In genomic region chr6:159654483-159655098, GRCh38 we compare ENCODE assay signal across 10 cellular contexts. TPM values are rescaled to one million over a fixed set of nuclear protein-coding genes. Genes with fewer than 3 reads are reported as not detected.
DNase-seq lines count a peak whose midpoint lies in the region; ATAC-seq and TF ChIP-seq lines count a peak whose summit lies in the region.
"Had no signal": no experiment of that assay in that cellular context is flagged by ENCODE, and none has a peak within 500 bp of the region (broad histone marks: within the 10 kb centered on the region; RNA-seq: fewer than 3 reads in every experiment).

No MANE protein-coding gene starts in this region.

- no peaks in the 10 kb centered on the region for H4K20me1 ChIP-seq in DND-41 (ENCODE audit: insufficient read depth, low read length)

- no peak for DNase-seq in DND-41
- peak; percentile 50 for DNase-seq in KG1 (lab: John Stamatoyannopoulos, UW)
- DNase-seq in OCI-M1 (lab: John Stamatoyannopoulos, UW) = peak; percentile 83
- no peak for DNase-seq in dorsolateral prefrontal cortex
- DNase-seq in mesothelial cell of epicardium (ENCODE audit: low spot score in 2 of 2, unreplicated experiment in 2 of 2) = no peak
- DNase-seq in activated T-cell treated with anti-CD3 and anti-CD28 coated beads, Interleukin-2, amount 50 U/mL, for 48 hours = no peak

- H2AFZ ChIP-seq in DND-41 (ENCODE audit: low read depth, low read length) = no peak overlapping the region

- TF ChIP-seq CTCF in DND-41 (IDR thresholded peaks at IDR 0.05; ENCODE audit: borderline replicate concordance, extremely low read depth, low read length, poor library complexity, severe bottlenecking) (peak; percentile 67), dorsolateral prefrontal cortex (IDR thresholded peaks at IDR 0.05 in 54 of 56, conservative IDR thresholded peaks at IDR 0.05 in 2 of 56; ENCODE audit: low read depth in 1 of 56, partially characterized antibody in 56 of 56) (peak; percentile 63 to 91 (median 75)), mesothelial cell of epicardium (IDR thresholded peaks at IDR 0.05; ENCODE audit: unreplicated experiment) (peak; percentile 93)

- no peak overlapping the region for H3K9ac ChIP-seq in DND-41 (ENCODE audit: low read depth, low read length)

- no peak overlapping the region for H3K4me3 Mint-ChIP-seq in mesothelial cell of epicardium
- H3K4me3 Mint-ChIP-seq: T-helper 1 cell treated with Interleukin-12 subunit alpha and Interleukin-12 subunit beta and Interleukin-4 antibody, amounts not matched to agents 30 μg/mL and 1 μg/mL, for 36 hours had no signal

- no peaks in the 10 kb centered on the region for H3K9me3 ChIP-seq in DND-41 (ENCODE audit: insufficient read depth, low read length, severe bottlenecking)

- intact Hi-C loops in dorsolateral prefrontal cortex (cut with DNase I) = loop anchor here (5.0 kb wide), 2 partner anchors 482 to 487 kb away; partner anchors contain the start of gene FNDC1 (in 1 of the 2)

- no peaks in the 10 kb centered on the region for H3K36me3 Mint-ChIP-seq in mesothelial cell of epicardium

- peaks cover 20% of the 10 kb centered on the region for H3K9me3 Mint-ChIP-seq in mesothelial cell of epicardium
- H3K9me3 Mint-ChIP-seq: T-helper 1 cell treated with Interleukin-12 subunit alpha and Interleukin-12 subunit beta and Interleukin-4 antibody, amounts not matched to agents 30 μg/mL and 1 μg/mL, for 36 hours had no signal

- H3K27me3 ChIP-seq in DND-41 (ENCODE audit: insufficient read depth, low read length, poor library complexity) (no peaks in the 10 kb centered on the region), dorsolateral prefrontal cortex (no peaks in the 10 kb centered on the region)

- no peak overlapping the region for H3K4me2 ChIP-seq in DND-41 (ENCODE audit: insufficient read depth, low read length)

- no peak overlapping the region for H3K27ac Mint-ChIP-seq in mesothelial cell of epicardium
- H3K27ac Mint-ChIP-seq: T-helper 1 cell treated with Interleukin-12 subunit alpha and Interleukin-12 subunit beta and Interleukin-4 antibody, amounts not matched to agents 30 μg/mL and 1 μg/mL, for 36 hours had no signal

- no peaks in the 10 kb centered on the region for H3K4me1 Mint-ChIP-seq in mesothelial cell of epicardium

- no peak overlapping the region for H3K27ac ChIP-seq in DND-41 (ENCODE audit: low read length)
- H3K27ac ChIP-seq in dorsolateral prefrontal cortex = no peak overlapping the region
- H3K27ac ChIP-seq: skin epidermis had no signal

- no peak overlapping the region for H3K4me3 ChIP-seq in DND-41 (ENCODE audit: low read depth in 1 of 2, low read length in 2 of 2)
- H3K4me3 ChIP-seq in dorsolateral prefrontal cortex = no peak overlapping the region
- H3K4me3 ChIP-seq: skin epidermis had no signal

- no peaks in the 10 kb centered on the region for H3K27me3 Mint-ChIP-seq in mesothelial cell of epicardium (ENCODE audit: low read depth)

- H3K36me3 ChIP-seq in DND-41 (ENCODE audit: insufficient read depth, low read length) = no peaks in the 10 kb centered on the region

- H3K4me1 ChIP-seq in DND-41 (ENCODE audit: insufficient read depth, low read length) = no peaks in the 10 kb centered on the region

- H3K79me2 ChIP-seq in DND-41 (ENCODE audit: insufficient read depth, low read length) = no peaks in the 10 kb centered on the region

- peak; percentile 65 for ATAC-seq in DND-41 (ENCODE audit: insufficient read depth, low read depth)
- no peak for ATAC-seq in HG03469 (IDR thresholded peaks at IDR 0.05; ENCODE audit: unreplicated experiment)
- no peak for ATAC-seq in GM21526 (IDR thresholded peaks at IDR 0.05; ENCODE audit: low FRiP score, unreplicated experiment)

RNA-seq across cellular contexts. Expression of gene SOD2, which starts 38.5 kb away (rescaled TPM):
- total RNA-seq in dorsolateral prefrontal cortex (1,000 to 10,000 TPM in 3 of 120 experiments, 100 to 1,000 TPM in 117; 175 to 1,346 (median 313) TPM), mesothelial cell of epicardium (62.9 to 67.6 TPM (median 65.0 TPM) in 3 replicates)

Comparison
In these comparisons a context has a peak if more than half of its experiments do, and no peak if none do; other contexts are left out.
1. DNase-seq: peak in KG1 (single experiment) and OCI-M1 (single experiment); none in DND-41 (single experiment), dorsolateral prefrontal cortex (0 of 10), mesothelial cell of epicardium (0 of 2) and activated T-cell treated with anti-CD3 and anti-CD28 coated beads, Interleukin-2, amount 50 U/mL, for 48 hours (0 of 2).
2. Peak in every context shown above with its lines, with median percentiles within 50 percentile points of each other: CTCF ChIP-seq.